In the genomic region with DNA sequence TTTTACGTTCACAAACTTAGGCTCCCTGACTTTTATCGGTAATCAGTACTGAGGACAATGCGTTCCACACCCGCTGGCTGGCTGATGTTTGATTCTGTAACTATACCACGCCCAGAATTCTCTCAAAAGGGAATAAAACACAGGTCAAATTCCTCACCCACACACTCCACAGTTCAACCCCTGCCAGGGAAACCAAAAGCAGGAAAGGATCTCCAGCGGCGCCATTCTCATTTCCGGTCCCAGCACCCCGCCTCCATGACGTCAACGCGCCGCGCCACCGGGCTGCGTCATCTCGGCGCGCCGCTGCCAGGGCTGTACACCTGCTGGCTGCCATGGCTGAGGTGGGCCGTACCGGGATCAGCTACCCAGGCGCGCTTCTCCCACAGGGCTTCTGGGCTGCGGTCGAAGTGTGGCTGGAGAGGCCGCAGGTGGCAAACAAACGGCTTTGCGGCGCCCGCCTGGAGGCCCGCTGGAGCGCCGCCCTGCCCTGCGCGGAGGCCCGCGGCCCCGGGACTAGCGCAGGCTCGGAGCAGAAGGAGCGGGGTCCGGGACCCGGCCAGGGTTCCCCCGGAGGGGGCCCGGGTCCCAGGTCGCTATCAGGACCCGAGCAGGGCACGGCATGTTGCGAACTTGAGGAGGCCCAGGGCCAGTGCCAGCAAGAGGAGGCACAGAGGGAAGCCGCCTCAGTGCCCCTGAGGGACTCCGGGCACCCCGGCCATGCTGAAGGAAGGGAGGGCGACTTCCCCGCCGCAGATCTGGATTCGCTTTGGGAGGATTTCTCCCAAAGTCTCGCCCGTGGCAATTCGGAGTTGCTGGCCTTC, we compare ENCODE assay signal across 1 cellular context.
TF ChIP-seq lines count a peak whose summit lies in the region.

A gene (minus strand): TSS at position 233 of the 821 bp plus-strand sequence. CDS start 24,202 bp downstream, outside the sequence.
A gene with protein sequence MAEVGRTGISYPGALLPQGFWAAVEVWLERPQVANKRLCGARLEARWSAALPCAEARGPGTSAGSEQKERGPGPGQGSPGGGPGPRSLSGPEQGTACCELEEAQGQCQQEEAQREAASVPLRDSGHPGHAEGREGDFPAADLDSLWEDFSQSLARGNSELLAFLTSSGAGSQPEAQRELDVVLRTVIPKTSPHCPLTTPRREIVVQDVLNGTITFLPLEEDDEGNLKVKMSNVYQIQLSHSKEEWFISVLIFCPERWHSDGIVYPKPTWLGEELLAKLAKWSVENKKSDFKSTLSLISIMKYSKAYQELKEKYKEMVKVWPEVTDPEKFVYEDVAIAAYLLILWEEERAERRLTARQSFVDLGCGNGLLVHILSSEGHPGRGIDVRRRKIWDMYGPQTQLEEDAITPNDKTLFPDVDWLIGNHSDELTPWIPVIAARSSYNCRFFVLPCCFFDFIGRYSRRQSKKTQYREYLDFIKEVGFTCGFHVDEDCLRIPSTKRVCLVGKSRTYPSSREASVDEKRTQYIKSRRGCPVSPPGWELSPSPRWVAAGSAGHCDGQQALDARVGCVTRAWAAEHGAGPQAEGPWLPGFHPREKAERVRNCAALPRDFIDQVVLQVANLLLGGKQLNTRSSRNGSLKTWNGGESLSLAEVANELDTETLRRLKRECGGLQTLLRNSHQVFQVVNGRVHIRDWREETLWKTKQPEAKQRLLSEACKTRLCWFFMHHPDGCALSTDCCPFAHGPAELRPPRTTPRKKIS (plus strand): TSS at position 287 of the 821 bp plus-strand sequence. CDS start 46 bp downstream, at position 333.

TF ChIP-seq in GM12878, 131 proteins besides CTCF, POLR2A, EP300 and RAD21 (continued from another document and continues in another):
- TF ChIP-seq, protein P1, sequence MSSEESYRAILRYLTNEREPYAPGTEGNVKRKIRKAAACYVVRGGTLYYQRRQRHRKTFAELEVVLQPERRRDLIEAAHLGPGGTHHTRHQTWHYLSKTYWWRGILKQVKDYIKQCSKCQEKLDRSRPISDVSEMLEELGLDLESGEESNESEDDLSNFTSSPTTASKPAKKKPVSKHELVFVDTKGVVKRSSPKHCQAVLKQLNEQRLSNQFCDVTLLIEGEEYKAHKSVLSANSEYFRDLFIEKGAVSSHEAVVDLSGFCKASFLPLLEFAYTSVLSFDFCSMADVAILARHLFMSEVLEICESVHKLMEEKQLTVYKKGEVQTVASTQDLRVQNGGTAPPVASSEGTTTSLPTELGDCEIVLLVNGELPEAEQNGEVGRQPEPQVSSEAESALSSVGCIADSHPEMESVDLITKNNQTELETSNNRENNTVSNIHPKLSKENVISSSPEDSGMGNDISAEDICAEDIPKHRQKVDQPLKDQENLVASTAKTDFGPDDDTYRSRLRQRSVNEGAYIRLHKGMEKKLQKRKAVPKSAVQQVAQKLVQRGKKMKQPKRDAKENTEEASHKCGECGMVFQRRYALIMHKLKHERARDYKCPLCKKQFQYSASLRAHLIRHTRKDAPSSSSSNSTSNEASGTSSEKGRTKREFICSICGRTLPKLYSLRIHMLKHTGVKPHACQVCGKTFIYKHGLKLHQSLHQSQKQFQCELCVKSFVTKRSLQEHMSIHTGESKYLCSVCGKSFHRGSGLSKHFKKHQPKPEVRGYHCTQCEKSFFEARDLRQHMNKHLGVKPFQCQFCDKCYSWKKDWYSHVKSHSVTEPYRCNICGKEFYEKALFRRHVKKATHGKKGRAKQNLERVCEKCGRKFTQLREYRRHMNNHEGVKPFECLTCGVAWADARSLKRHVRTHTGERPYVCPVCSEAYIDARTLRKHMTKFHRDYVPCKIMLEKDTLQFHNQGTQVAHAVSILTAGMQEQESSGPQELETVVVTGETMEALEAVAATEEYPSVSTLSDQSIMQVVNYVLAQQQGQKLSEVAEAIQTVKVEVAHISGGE (CRISPR knock-in tag; IDR thresholded peaks at IDR 0.05): no peak
- no peak for TF ChIP-seq CBFB (IDR thresholded peaks at IDR 0.05; ENCODE audit: low read depth)
- TF ChIP-seq HCFC1 (IDR thresholded peaks at IDR 0.05; ENCODE audit: low read length): peak; percentile 92
- TF ChIP-seq SMAD1 (IDR thresholded peaks at IDR 0.05; ENCODE audit: low read depth, partially characterized antibody): peak; percentile 69
- no peak for TF ChIP-seq BCL11A (IDR thresholded peaks at IDR 0.05; ENCODE audit: low read depth, low read length)
- TF ChIP-seq, protein P2, sequence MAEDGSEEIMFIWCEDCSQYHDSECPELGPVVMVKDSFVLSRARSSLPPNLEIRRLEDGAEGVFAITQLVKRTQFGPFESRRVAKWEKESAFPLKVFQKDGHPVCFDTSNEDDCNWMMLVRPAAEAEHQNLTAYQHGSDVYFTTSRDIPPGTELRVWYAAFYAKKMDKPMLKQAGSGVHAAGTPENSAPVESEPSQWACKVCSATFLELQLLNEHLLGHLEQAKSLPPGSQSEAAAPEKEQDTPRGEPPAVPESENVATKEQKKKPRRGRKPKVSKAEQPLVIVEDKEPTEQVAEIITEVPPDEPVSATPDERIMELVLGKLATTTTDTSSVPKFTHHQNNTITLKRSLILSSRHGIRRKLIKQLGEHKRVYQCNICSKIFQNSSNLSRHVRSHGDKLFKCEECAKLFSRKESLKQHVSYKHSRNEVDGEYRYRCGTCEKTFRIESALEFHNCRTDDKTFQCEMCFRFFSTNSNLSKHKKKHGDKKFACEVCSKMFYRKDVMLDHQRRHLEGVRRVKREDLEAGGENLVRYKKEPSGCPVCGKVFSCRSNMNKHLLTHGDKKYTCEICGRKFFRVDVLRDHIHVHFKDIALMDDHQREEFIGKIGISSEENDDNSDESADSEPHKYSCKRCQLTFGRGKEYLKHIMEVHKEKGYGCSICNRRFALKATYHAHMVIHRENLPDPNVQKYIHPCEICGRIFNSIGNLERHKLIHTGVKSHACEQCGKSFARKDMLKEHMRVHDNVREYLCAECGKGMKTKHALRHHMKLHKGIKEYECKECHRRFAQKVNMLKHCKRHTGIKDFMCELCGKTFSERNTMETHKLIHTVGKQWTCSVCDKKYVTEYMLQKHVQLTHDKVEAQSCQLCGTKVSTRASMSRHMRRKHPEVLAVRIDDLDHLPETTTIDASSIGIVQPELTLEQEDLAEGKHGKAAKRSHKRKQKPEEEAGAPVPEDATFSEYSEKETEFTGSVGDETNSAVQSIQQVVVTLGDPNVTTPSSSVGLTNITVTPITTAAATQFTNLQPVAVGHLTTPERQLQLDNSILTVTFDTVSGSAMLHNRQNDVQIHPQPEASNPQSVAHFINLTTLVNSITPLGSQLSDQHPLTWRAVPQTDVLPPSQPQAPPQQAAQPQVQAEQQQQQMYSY (CRISPR knock-in tag; IDR thresholded peaks at IDR 0.05): no peak
- TF ChIP-seq ZNF207 (IDR thresholded peaks at IDR 0.05; ENCODE audit: borderline replicate concordance): peak; percentile 75; the same call in 1 of the 2 replicates
- TF ChIP-seq TBL1XR1 (IDR thresholded peaks at IDR 0.05; ENCODE audit: low read depth, low read length): no peak
- peak; percentile 43; the same call in 1 of the 2 replicates for TF ChIP-seq BRCA1 (IDR thresholded peaks at IDR 0.05; ENCODE audit: low read depth, low read length)
- TF ChIP-seq NR2F1 (conservative IDR thresholded peaks at IDR 0.05): 0 out of 2 replicates have a peak, but pooled peaks have one; percentile 19
- TF ChIP-seq, protein P3, sequence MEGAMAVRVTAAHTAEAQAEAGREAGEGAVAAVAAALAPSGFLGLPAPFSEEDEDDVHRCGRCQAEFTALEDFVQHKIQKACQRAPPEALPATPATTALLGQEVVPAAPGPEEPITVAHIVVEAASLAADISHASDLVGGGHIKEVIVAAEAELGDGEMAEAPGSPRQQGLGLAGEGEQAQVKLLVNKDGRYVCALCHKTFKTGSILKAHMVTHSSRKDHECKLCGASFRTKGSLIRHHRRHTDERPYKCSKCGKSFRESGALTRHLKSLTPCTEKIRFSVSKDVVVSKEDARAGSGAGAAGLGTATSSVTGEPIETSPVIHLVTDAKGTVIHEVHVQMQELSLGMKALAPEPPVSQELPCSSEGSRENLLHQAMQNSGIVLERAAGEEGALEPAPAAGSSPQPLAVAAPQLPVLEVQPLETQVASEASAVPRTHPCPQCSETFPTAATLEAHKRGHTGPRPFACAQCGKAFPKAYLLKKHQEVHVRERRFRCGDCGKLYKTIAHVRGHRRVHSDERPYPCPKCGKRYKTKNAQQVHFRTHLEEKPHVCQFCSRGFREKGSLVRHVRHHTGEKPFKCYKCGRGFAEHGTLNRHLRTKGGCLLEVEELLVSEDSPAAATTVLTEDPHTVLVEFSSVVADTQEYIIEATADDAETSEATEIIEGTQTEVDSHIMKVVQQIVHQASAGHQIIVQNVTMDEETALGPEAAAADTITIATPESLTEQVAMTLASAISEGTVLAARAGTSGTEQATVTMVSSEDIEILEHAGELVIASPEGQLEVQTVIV (IDR thresholded peaks at IDR 0.05; ENCODE audit: borderline replicate concordance, partially characterized antibody): no peak
- TF ChIP-seq, protein P4, sequence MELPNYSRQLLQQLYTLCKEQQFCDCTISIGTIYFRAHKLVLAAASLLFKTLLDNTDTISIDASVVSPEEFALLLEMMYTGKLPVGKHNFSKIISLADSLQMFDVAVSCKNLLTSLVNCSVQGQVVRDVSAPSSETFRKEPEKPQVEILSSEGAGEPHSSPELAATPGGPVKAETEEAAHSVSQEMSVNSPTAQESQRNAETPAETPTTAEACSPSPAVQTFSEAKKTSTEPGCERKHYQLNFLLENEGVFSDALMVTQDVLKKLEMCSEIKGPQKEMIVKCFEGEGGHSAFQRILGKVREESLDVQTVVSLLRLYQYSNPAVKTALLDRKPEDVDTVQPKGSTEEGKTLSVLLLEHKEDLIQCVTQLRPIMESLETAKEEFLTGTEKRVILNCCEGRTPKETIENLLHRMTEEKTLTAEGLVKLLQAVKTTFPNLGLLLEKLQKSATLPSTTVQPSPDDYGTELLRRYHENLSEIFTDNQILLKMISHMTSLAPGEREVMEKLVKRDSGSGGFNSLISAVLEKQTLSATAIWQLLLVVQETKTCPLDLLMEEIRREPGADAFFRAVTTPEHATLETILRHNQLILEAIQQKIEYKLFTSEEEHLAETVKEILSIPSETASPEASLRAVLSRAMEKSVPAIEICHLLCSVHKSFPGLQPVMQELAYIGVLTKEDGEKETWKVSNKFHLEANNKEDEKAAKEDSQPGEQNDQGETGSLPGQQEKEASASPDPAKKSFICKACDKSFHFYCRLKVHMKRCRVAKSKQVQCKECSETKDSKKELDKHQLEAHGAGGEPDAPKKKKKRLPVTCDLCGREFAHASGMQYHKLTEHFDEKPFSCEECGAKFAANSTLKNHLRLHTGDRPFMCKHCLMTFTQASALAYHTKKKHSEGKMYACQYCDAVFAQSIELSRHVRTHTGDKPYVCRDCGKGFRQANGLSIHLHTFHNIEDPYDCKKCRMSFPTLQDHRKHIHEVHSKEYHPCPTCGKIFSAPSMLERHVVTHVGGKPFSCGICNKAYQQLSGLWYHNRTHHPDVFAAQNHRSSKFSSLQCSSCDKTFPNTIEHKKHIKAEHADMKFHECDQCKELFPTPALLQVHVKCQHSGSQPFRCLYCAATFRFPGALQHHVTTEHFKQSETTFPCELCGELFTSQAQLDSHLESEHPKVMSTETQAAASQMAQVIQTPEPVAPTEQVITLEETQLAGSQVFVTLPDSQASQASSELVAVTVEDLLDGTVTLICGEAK (IDR thresholded peaks at IDR 0.05; ENCODE audit: borderline replicate concordance): peak; percentile 85
- no peak for TF ChIP-seq JUNB (IDR thresholded peaks at IDR 0.05)
- TF ChIP-seq NFIC (IDR thresholded peaks at IDR 0.05; ENCODE audit: low read depth, low read length): 0 out of 2 replicates have a peak, but pooled peaks have one; percentile 28
- peak; percentile 94 for TF ChIP-seq IKZF1 (conservative IDR thresholded peaks at IDR 0.05)
- peak; percentile 62; the same call in 1 of the 2 replicates for TF ChIP-seq GATAD2B (conservative IDR thresholded peaks at IDR 0.05; ENCODE audit: low read depth)
- no peak for TF ChIP-seq HDAC2 (IDR thresholded peaks at IDR 0.05)
- peak; percentile 86 for TF ChIP-seq SMARCA5 (IDR thresholded peaks at IDR 0.05)
- TF ChIP-seq, protein P5, sequence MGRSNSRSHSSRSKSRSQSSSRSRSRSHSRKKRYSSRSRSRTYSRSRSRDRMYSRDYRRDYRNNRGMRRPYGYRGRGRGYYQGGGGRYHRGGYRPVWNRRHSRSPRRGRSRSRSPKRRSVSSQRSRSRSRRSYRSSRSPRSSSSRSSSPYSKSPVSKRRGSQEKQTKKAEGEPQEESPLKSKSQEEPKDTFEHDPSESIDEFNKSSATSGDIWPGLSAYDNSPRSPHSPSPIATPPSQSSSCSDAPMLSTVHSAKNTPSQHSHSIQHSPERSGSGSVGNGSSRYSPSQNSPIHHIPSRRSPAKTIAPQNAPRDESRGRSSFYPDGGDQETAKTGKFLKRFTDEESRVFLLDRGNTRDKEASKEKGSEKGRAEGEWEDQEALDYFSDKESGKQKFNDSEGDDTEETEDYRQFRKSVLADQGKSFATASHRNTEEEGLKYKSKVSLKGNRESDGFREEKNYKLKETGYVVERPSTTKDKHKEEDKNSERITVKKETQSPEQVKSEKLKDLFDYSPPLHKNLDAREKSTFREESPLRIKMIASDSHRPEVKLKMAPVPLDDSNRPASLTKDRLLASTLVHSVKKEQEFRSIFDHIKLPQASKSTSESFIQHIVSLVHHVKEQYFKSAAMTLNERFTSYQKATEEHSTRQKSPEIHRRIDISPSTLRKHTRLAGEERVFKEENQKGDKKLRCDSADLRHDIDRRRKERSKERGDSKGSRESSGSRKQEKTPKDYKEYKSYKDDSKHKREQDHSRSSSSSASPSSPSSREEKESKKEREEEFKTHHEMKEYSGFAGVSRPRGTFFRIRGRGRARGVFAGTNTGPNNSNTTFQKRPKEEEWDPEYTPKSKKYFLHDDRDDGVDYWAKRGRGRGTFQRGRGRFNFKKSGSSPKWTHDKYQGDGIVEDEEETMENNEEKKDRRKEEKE (IDR thresholded peaks at IDR 0.05): no peak
- no peak; the same call in 1 of the 2 replicates for TF ChIP-seq DPF2 (IDR thresholded peaks at IDR 0.05)
- TF ChIP-seq ZBED1 (IDR thresholded peaks at IDR 0.05; ENCODE audit: borderline replicate concordance): no peak
- TF ChIP-seq KAT2A (conservative IDR thresholded peaks at IDR 0.05; ENCODE audit: control insufficient read depth, low read depth, low read length): no peak
- no peak for TF ChIP-seq WRNIP1 (IDR thresholded peaks at IDR 0.05; ENCODE audit: borderline replicate concordance, low read depth, low read length)
- TF ChIP-seq PML (IDR thresholded peaks at IDR 0.05; ENCODE audit: low read length): peak; percentile 87
- no peak for TF ChIP-seq ZNF384 (IDR thresholded peaks at IDR 0.05; ENCODE audit: borderline replicate concordance, low read depth, low read length)
- TF ChIP-seq ZNF622 (IDR thresholded peaks at IDR 0.05): no peak
- peak; percentile 93 for TF ChIP-seq TCF12 (IDR thresholded peaks at IDR 0.05; ENCODE audit: low read depth, low read length)
- peak; percentile 35 for TF ChIP-seq MEF2B (IDR thresholded peaks at IDR 0.05; ENCODE audit: partially characterized antibody, poor library complexity, severe bottlenecking)
- TF ChIP-seq MYC (IDR thresholded peaks at IDR 0.05; ENCODE audit: insufficient read depth, insufficient read length, insufficient replicate concordance, low read length, severe bottlenecking): no peak
- TF ChIP-seq ZNF217 (IDR thresholded peaks at IDR 0.05): no peak
- TF ChIP-seq, protein P6, sequence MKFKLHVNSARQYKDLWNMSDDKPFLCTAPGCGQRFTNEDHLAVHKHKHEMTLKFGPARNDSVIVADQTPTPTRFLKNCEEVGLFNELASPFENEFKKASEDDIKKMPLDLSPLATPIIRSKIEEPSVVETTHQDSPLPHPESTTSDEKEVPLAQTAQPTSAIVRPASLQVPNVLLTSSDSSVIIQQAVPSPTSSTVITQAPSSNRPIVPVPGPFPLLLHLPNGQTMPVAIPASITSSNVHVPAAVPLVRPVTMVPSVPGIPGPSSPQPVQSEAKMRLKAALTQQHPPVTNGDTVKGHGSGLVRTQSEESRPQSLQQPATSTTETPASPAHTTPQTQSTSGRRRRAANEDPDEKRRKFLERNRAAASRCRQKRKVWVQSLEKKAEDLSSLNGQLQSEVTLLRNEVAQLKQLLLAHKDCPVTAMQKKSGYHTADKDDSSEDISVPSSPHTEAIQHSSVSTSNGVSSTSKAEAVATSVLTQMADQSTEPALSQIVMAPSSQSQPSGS (IDR thresholded peaks at IDR 0.05; ENCODE audit: low read length): no peak; the same call in none of the 2 replicates
- TF ChIP-seq SMAD5 (IDR thresholded peaks at IDR 0.05; ENCODE audit: low read depth): peak; percentile 77
- TF ChIP-seq ZNF24 (IDR thresholded peaks at IDR 0.05): peak; percentile 23; the same call in 1 of the 2 replicates
- no peak for TF ChIP-seq YBX1 (IDR thresholded peaks at IDR 0.05)
